ENCODE assay signal across 1 cellular context in genomic region chr3:4979401-4980228, GRCh38.
TF ChIP-seq lines count a peak whose summit lies in the region.

BHLHE40 (plus strand) TSS chr3:4979437; CDS start chr3:4979719, 282 bp downstream.

TF ChIP-seq in K562, 482 proteins besides CTCF, POLR2A, EP300 and RAD21 (continued from another document and continues in another):
- TF ChIP-seq RERE (CRISPR knock-in tag; IDR thresholded peaks at IDR 0.05; ENCODE audit: borderline replicate concordance) (no peak), ZBTB49 (CRISPR knock-in tag; IDR thresholded peaks at IDR 0.05; ENCODE audit: borderline replicate concordance) (0 out of 2 replicates have a peak, but pooled peaks have one; percentile 16), PCBP1 (IDR thresholded peaks at IDR 0.05; ENCODE audit: low read depth, low read length, poor library complexity, severe bottlenecking) (no peak), MYC (IDR thresholded peaks at IDR 0.05; ENCODE audit: low read depth, low read length) (no peak; the same call in 1 of the 2 replicates), MYC (CRISPR knock-in tag; IDR thresholded peaks at IDR 0.05; ENCODE audit: borderline replicate concordance, low read depth) (peak; percentile 61; the same call in 1 of the 2 replicates), RB1 (IDR thresholded peaks at IDR 0.05; ENCODE audit: low read depth) (no peak), ZNF121 (CRISPR knock-in tag; conservative IDR thresholded peaks at IDR 0.05) (no peak), ZNF583 (CRISPR knock-in tag; IDR thresholded peaks at IDR 0.05) (0 out of 2 replicates have a peak, but pooled peaks have one; percentile 13), STAT5B (CRISPR knock-in tag; IDR thresholded peaks at IDR 0.05) (no peak), ARHGAP35 (IDR thresholded peaks at IDR 0.05; ENCODE audit: partially characterized antibody) (no peak), NCOA4 (IDR thresholded peaks at IDR 0.05; ENCODE audit: partially characterized antibody) (no peak), HLTF (IDR thresholded peaks at IDR 0.05) (no peak), PBX2 (CRISPR knock-in tag; IDR thresholded peaks at IDR 0.05; ENCODE audit: low read depth) (no peak), PBX2 (tag; conservative IDR thresholded peaks at IDR 0.05; ENCODE audit: low read depth) (no peak), POLR2AphosphoS2 (IDR thresholded peaks at IDR 0.05; ENCODE audit: low read length) (0 out of 2 replicates have a peak, but pooled peaks have one; percentile 68), NELFE (IDR thresholded peaks at IDR 0.05; ENCODE audit: insufficient read depth, insufficient read length) (no peak), CREB1 (IDR thresholded peaks at IDR 0.05) (peak; percentile 27; the same call in 1 of the 2 replicates), CREB1 (CRISPR knock-in tag; IDR thresholded peaks at IDR 0.05) (0 out of 2 replicates have a peak, but pooled peaks have one; percentile 25), MAFK (IDR thresholded peaks at IDR 0.05; ENCODE audit: low read length) (no peak), JUND (IDR thresholded peaks at IDR 0.05; ENCODE audit: borderline replicate concordance, low read depth, low read length) (no peak), JUND (tag; IDR thresholded peaks at IDR 0.05; ENCODE audit: borderline replicate concordance, low read depth, low read length) (no peak), BACH1 (tag; IDR thresholded peaks at IDR 0.05) (no peak), ZNF143 (CRISPR knock-in tag; IDR thresholded peaks at IDR 0.05) (no peak), MXI1 (IDR thresholded peaks at IDR 0.05; ENCODE audit: low read depth, low read length) (no peak), YY1 (IDR thresholded peaks at IDR 0.05; ENCODE audit: borderline replicate concordance in 1 of 3, control insufficient read depth in 1 of 3, extremely low read depth in 1 of 3, insufficient read depth in 3 of 3, insufficient read length in 1 of 3, insufficient replicate concordance in 2 of 3, low read depth in 1 of 3, low read length in 2 of 3) (no peak), RFX7 (CRISPR knock-in tag; IDR thresholded peaks at IDR 0.05) (no peak), E2F5 (CRISPR knock-in tag; IDR thresholded peaks at IDR 0.05) (0 out of 2 replicates have a peak, but pooled peaks have one; percentile 26), TEAD2 (tag; IDR thresholded peaks at IDR 0.05) (no peak), E2F3 (CRISPR knock-in tag; IDR thresholded peaks at IDR 0.05) (peak; percentile 48; the same call in 1 of the 2 replicates), PRPF4 (IDR thresholded peaks at IDR 0.05; ENCODE audit: insufficient read depth, low read depth, low read length, poor library complexity, severe bottlenecking) (no peak), KLF16 (IDR thresholded peaks at IDR 0.05) (no peak), ZNF436 (CRISPR knock-in tag; IDR thresholded peaks at IDR 0.05) (no peak), NEUROD1 (IDR thresholded peaks at IDR 0.05; ENCODE audit: borderline replicate concordance, low read depth, low read length, partially characterized antibody) (no peak), MYBL2 (IDR thresholded peaks at IDR 0.05; ENCODE audit: low read depth) (no peak), MYBL2 (CRISPR knock-in tag; IDR thresholded peaks at IDR 0.05; ENCODE audit: borderline replicate concordance) (no peak), MLX (CRISPR knock-in tag; conservative IDR thresholded peaks at IDR 0.05) (peak in 1 of 2 experiments; percentile 90; a peak in 2 of 4 replicates), DIDO1 (tag; IDR thresholded peaks at IDR 0.05; ENCODE audit: low read depth) (no peak), MCM7 (IDR thresholded peaks at IDR 0.05) (no peak), SNAPC5 (CRISPR knock-in tag; IDR thresholded peaks at IDR 0.05) (no peak), GABPB1 (CRISPR knock-in tag; IDR thresholded peaks at IDR 0.05) (no peak)
- TF ChIP-seq, protein P1, sequence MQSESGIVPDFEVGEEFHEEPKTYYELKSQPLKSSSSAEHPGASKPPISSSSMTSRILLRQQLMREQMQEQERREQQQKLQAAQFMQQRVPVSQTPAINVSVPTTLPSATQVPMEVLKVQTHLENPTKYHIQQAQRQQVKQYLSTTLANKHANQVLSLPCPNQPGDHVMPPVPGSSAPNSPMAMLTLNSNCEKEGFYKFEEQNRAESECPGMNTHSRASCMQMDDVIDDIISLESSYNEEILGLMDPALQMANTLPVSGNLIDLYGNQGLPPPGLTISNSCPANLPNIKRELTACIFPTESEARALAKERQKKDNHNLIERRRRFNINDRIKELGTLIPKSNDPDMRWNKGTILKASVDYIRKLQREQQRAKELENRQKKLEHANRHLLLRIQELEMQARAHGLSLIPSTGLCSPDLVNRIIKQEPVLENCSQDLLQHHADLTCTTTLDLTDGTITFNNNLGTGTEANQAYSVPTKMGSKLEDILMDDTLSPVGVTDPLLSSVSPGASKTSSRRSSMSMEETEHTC (IDR thresholded peaks at IDR 0.05): no peak
- TF ChIP-seq, protein P2, sequence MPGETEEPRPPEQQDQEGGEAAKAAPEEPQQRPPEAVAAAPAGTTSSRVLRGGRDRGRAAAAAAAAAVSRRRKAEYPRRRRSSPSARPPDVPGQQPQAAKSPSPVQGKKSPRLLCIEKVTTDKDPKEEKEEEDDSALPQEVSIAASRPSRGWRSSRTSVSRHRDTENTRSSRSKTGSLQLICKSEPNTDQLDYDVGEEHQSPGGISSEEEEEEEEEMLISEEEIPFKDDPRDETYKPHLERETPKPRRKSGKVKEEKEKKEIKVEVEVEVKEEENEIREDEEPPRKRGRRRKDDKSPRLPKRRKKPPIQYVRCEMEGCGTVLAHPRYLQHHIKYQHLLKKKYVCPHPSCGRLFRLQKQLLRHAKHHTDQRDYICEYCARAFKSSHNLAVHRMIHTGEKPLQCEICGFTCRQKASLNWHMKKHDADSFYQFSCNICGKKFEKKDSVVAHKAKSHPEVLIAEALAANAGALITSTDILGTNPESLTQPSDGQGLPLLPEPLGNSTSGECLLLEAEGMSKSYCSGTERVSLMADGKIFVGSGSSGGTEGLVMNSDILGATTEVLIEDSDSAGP (CRISPR knock-in tag; IDR thresholded peaks at IDR 0.05): 0 out of 2 replicates have a peak, but pooled peaks have one; percentile 7
- TF ChIP-seq, protein P3, sequence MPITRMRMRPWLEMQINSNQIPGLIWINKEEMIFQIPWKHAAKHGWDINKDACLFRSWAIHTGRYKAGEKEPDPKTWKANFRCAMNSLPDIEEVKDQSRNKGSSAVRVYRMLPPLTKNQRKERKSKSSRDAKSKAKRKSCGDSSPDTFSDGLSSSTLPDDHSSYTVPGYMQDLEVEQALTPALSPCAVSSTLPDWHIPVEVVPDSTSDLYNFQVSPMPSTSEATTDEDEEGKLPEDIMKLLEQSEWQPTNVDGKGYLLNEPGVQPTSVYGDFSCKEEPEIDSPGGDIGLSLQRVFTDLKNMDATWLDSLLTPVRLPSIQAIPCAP (CRISPR knock-in tag; IDR thresholded peaks at IDR 0.05; ENCODE audit: borderline replicate concordance): no peak
- TF ChIP-seq, protein P4, sequence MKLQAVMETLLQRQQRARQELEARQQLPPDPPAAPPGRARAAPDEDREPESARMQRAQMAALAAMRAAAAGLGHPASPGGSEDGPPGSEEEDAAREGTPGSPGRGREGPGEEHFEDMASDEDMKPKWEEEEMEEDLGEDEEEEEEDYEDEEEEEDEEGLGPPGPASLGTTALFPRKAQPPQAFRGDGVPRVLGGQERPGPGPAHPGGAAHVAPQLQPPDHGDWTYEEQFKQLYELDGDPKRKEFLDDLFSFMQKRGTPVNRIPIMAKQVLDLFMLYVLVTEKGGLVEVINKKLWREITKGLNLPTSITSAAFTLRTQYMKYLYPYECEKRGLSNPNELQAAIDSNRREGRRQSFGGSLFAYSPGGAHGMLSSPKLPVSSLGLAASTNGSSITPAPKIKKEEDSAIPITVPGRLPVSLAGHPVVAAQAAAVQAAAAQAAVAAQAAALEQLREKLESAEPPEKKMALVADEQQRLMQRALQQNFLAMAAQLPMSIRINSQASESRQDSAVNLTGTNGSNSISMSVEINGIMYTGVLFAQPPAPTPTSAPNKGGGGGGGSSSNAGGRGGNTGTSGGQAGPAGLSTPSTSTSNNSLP (IDR thresholded peaks at IDR 0.05; ENCODE audit: borderline replicate concordance, low read depth, low read length): no peak
